In genomic region chr3:47849186-47850061, GRCh38 we compare ENCODE assay signal across 15 cellular contexts. TPM values are rescaled to one million over a fixed set of nuclear protein-coding genes. Genes with fewer than 3 reads are reported as not detected.
DNase-seq lines count a peak whose midpoint lies in the region; ATAC-seq and TF ChIP-seq lines count a peak whose summit lies in the region.
"Had no signal": no experiment of that assay in that cellular context is flagged by ENCODE, and none has a peak within 500 bp of the region (broad histone marks: within the 10 kb centered on the region; RNA-seq: fewer than 3 reads in every experiment).

No MANE protein-coding gene starts in this region.

- no peak for DNase-seq in DND-41
- DNase-seq in RWPE1 (ENCODE audit: low spot score): no peak
- DNase-seq in heart right ventricle: no peak
- peak; percentile 73 for DNase-seq in osteoblast (ENCODE audit: insufficient read length, low spot score, missing footprints)
- no peak for DNase-seq in dermis blood vessel endothelial cell
- DNase-seq in OCI-M1 (lab: John Stamatoyannopoulos, UW): no peak
- DNase-seq: activated CD8-positive, alpha-beta memory T cell treated with anti-CD3 and anti-CD28 coated beads for 24 hours; activated effector memory CD4-positive, alpha-beta T cell treated with anti-CD3 and anti-CD28 coated beads, Interleukin-2, amount 50 U/mL, for 16 hours; colonic mucosa; esophagus squamous epithelium; NCI-H1930 had no signal

- TF ChIP-seq CTCF in DND-41 (IDR thresholded peaks at IDR 0.05; ENCODE audit: borderline replicate concordance, extremely low read depth, low read length, poor library complexity, severe bottlenecking) (no peak), RWPE1 (conservative IDR thresholded peaks at IDR 0.05; ENCODE audit: low read depth) (no peak), heart right ventricle (IDR thresholded peaks at IDR 0.05) (no peak), osteoblast (IDR thresholded peaks at IDR 0.05; ENCODE audit: extremely low read depth, low read depth, low read length) (no peak)

- H3K4me2 ChIP-seq in DND-41 (ENCODE audit: insufficient read depth, low read length) (no peak overlapping the region), osteoblast (ENCODE audit: insufficient read depth, low read length) (no peak overlapping the region)

- H3K4me3 ChIP-seq in DND-41 (ENCODE audit: low read depth in 1 of 2, low read length in 2 of 2) (no peak overlapping the region), heart right ventricle (no peak overlapping the region), osteoblast (ENCODE audit: insufficient read depth, low read length) (no peak overlapping the region)
- H3K4me3 ChIP-seq: colonic mucosa, esophagus squamous epithelium, suprapubic skin had no signal

- no peaks in the 10 kb centered on the region for H3K27me3 ChIP-seq in DND-41 (ENCODE audit: insufficient read depth, low read length, poor library complexity)
- no peaks in the 10 kb centered on the region for H3K27me3 ChIP-seq in heart right ventricle
- no peaks in the 10 kb centered on the region for H3K27me3 ChIP-seq in osteoblast (ENCODE audit: insufficient read depth, low read length)
- H3K27me3 ChIP-seq: colonic mucosa, esophagus squamous epithelium, suprapubic skin had no signal

- intact Hi-C loops in heart right ventricle (cut with DNase I): loop anchor here in 3 of 10 donors (5.0 to 10.0 kb wide), 2 partner anchors 135 to 138 kb away; no protein-coding TSS in a partner anchor

- POLR2A ChIA-PET in RWPE1 (lab: Yijun Ruan, JAX; ENCODE audit: low non-redundant PET): interaction anchor here (0.6 kb wide), 1 partner anchor 319 kb away, joined by 8 read pairs; no protein-coding TSS in a partner anchor

- H3K27ac ChIP-seq in DND-41 (ENCODE audit: low read length) (no peak overlapping the region), RWPE1 (peak overlapping the region; percentile 51), heart right ventricle (no peak overlapping the region), osteoblast (ENCODE audit: low read depth, low read length) (no peak overlapping the region)
- H3K27ac ChIP-seq: C4-2B, colonic mucosa, esophagus squamous epithelium, suprapubic skin had no signal

- H3K9me3 ChIP-seq in DND-41 (ENCODE audit: insufficient read depth, low read length, severe bottlenecking) (no peaks in the 10 kb centered on the region), heart right ventricle (no peaks in the 10 kb centered on the region), osteoblast (ENCODE audit: low read depth, low read length) (no peaks in the 10 kb centered on the region)
- H3K9me3 ChIP-seq: colonic mucosa, esophagus squamous epithelium, suprapubic skin had no signal

- H3K4me1 ChIP-seq in DND-41 (ENCODE audit: insufficient read depth, low read length) (no peaks in the 10 kb centered on the region), heart right ventricle (peaks cover 0 to 16% (median 4%) of the 10 kb centered on the region in 9 donors), osteoblast (ENCODE audit: insufficient read depth, low read length) (no peaks in the 10 kb centered on the region)
- H3K4me1 ChIP-seq: colonic mucosa, esophagus squamous epithelium, suprapubic skin had no signal

- peak; percentile 1; the same call in 1 of the 3 replicates for ATAC-seq in DND-41 (ENCODE audit: insufficient read depth, low read depth)
- ATAC-seq in heart right ventricle: peak in 5 of 8 donors; percentile 2 to 8 (median 6)
- no peak for ATAC-seq in GM21423 (IDR thresholded peaks at IDR 0.05; ENCODE audit: unreplicated experiment)
- no peak for ATAC-seq in HG02571 (IDR thresholded peaks at IDR 0.05; ENCODE audit: unreplicated experiment)

- H3K36me3 ChIP-seq in DND-41 (ENCODE audit: insufficient read depth, low read length) (peaks cover 86% of the 10 kb centered on the region), heart right ventricle (peaks cover 0 to 100% (median 81%) of the 10 kb centered on the region in 9 donors), osteoblast (ENCODE audit: insufficient read depth, low read length) (peaks cover 88% of the 10 kb centered on the region)

- H3K79me2 ChIP-seq in DND-41 (ENCODE audit: insufficient read depth, low read length) (no peaks in the 10 kb centered on the region), osteoblast (ENCODE audit: insufficient read depth, low read length) (no peaks in the 10 kb centered on the region)

- no peak overlapping the region for H3K9ac ChIP-seq in DND-41 (ENCODE audit: low read depth, low read length)

- CTCF ChIA-PET in RWPE1 (lab: Yijun Ruan, JAX): no interaction called here

- WGBS in heart right ventricle, 2 donors: 89% methylated on average over 42 of the region's 42 CpGs

- H4K20me1 ChIP-seq in DND-41 (ENCODE audit: insufficient read depth, low read length): peaks cover 15% of the 10 kb centered on the region
- peaks cover 34% of the 10 kb centered on the region for H4K20me1 ChIP-seq in osteoblast (ENCODE audit: insufficient read depth, low read length)

- H2AFZ ChIP-seq in DND-41 (ENCODE audit: low read depth, low read length) (no peak overlapping the region), osteoblast (ENCODE audit: low read length) (no peak overlapping the region)

RNA-seq across cellular contexts. Expression of gene DHX30, which starts 46.5 kb away (rescaled TPM):
- 10 to 100 TPM; 39.1 to 56.4 (median 45.3) TPM for total RNA-seq in heart right ventricle
- polyA plus RNA-seq in heart right ventricle: 10 to 100 TPM; 31.2 to 42.7 TPM
- total RNA-seq in osteoblast: 56.6 and 59.4 TPM in 2 replicates
- total RNA-seq in dermis blood vessel endothelial cell: 79.3 and 104 TPM in 2 replicates

Comparison
In these comparisons a context has a peak if more than half of its experiments do, and no peak if none do; other contexts are left out.
1. ATAC-seq: peak in DND-41 (single experiment) and heart right ventricle (5 of 8); none in GM21423 (single experiment) and HG02571 (single experiment).